Comparison of ENCODE assay signal across 12 cellular contexts in the genomic region with DNA sequence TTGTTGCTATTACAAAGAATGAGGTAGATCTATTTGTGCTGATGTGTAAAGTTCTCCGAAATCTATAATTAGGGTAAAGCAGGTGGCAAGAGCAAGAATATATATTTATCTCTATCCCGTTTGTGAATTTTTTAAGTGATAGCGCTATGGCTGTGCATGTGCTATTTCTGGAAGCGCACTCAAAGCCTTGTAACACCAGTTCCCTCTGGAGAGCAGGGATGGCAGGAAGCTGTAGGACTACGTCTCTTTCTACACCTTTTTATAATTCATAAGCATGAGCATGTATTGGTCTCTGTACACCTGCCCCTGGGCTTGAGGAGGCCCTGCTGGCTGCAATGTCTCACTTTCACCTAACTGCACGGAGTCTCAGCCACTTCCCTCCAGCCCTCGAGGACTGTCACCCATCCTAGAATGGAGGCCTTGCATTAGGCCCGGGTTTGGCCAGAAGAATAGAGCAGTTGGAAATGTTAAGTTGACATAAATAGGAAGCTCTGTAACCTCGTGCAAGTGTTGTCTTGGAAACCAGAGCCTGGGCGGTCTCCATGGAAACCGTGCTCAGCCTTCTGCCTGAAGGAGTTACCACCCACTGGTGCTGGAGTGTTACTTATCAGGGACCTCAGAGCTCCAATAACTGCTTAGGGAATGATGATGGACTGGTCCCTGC. TPM values are rescaled to one million over a fixed set of nuclear protein-coding genes. Genes with fewer than 3 reads are reported as not detected.
A peak's percentile ranks its signal among the peaks of the same experiment; 100 is the strongest.
DNase-seq lines count a peak whose midpoint lies in the region; ATAC-seq and TF ChIP-seq lines count a peak whose summit lies in the region.
"Had no signal": no experiment of that assay in that cellular context is flagged by ENCODE, and none has a peak within 500 bp of the region (broad histone marks: within the 10 kb centered on the region; RNA-seq: fewer than 3 reads in every experiment).

No MANE protein-coding gene starts in this region.

- H3K27me3 ChIP-seq in right atrium auricular region (no peaks in the 10 kb centered on the region), testis (no peaks in the 10 kb centered on the region)
- H3K27me3 ChIP-seq: neutrophil, Peyer's patch had no signal

- peaks cover 0 to 29% of the 10 kb centered on the region in 2 donors for H3K27me3 Mint-ChIP-seq in effector memory CD8-positive, alpha-beta T cell

- intact Hi-C loops in Right ventricle myocardium superior (cut with DNase I) (no loop called here), testis (cut with DNase I; ENCODE audit: low total_unique reads) (no loop called here)

- peak overlapping the region in 1 of 2 donors; percentile 9 for H3K27ac Mint-ChIP-seq in effector memory CD8-positive, alpha-beta T cell

- H3K36me3 Mint-ChIP-seq in effector memory CD8-positive, alpha-beta T cell (ENCODE audit: insufficient read depth) = peaks cover 8% of the 10 kb centered on the region

- peak; percentile 34 for ATAC-seq in Right ventricle myocardium superior (ENCODE audit: poor library complexity)
- ATAC-seq in HG02571 (IDR thresholded peaks at IDR 0.05; ENCODE audit: unreplicated experiment) = no peak
- no peak for ATAC-seq in effector memory CD8-positive, alpha-beta T cell (replicated peaks)

- H3K4me3 ChIP-seq in right atrium auricular region (no peak overlapping the region), fibroblast of the aortic adventitia (ENCODE audit: low read depth, low read length) (no peak overlapping the region), testis (no peak overlapping the region)
- H3K4me3 ChIP-seq: Peyer's patch had no signal

- H3K9me3 Mint-ChIP-seq in effector memory CD8-positive, alpha-beta T cell = no peaks in the 10 kb centered on the region

- DNase-seq in Right ventricle myocardium superior = peak; percentile 46
- no peak for DNase-seq in right atrium auricular region (ENCODE audit: low spot score)
- peak; percentile 30 for DNase-seq in OCI-M1 (lab: John Stamatoyannopoulos, UW)
- peak; percentile 46 for DNase-seq in fibroblast of the aortic adventitia (ENCODE audit: low read depth)
- DNase-seq in testis = peak; percentile 66
- DNase-seq in activated CD4-positive, alpha-beta T cell treated with anti-CD3 and anti-CD28 coated beads for 4 hours = no peak
- no peak for DNase-seq in effector memory CD8-positive, alpha-beta T cell
- DNase-seq: AML-193 had no signal

- H3K4me1 Mint-ChIP-seq in effector memory CD8-positive, alpha-beta T cell (ENCODE audit: low read depth in 2 of 2) = peaks cover 0 to 3% of the 10 kb centered on the region in 2 donors

- H3K4me3 Mint-ChIP-seq in effector memory CD8-positive, alpha-beta T cell = no peak overlapping the region

- H3K27ac ChIP-seq in right atrium auricular region (no peak overlapping the region), testis (no peak overlapping the region)
- H3K27ac ChIP-seq: neutrophil, Peyer's patch had no signal

- H3K36me3 ChIP-seq in right atrium auricular region (no peaks in the 10 kb centered on the region), testis (ENCODE audit: low read depth, missing control alignments) (no peaks in the 10 kb centered on the region)
- H3K36me3 ChIP-seq: neutrophil, Peyer's patch had no signal

- 69 to 70% methylated on average over 11 of the region's 11 CpGs for WGBS in testis, 2 donors

- no peaks in the 10 kb centered on the region for H3K9me3 ChIP-seq in right atrium auricular region
- no peaks in the 10 kb centered on the region for H3K9me3 ChIP-seq in testis
- H3K9me3 ChIP-seq: neutrophil, Peyer's patch had no signal

- H3K4me1 ChIP-seq in right atrium auricular region (no peaks in the 10 kb centered on the region), testis (peaks cover 5% of the 10 kb centered on the region)
- H3K4me1 ChIP-seq: Peyer's patch had no signal

- TF ChIP-seq CTCF in right atrium auricular region (IDR thresholded peaks at IDR 0.05) (no peak), fibroblast of the aortic adventitia (IDR thresholded peaks at IDR 0.05; ENCODE audit: insufficient read depth, low read length) (no peak), testis (IDR thresholded peaks at IDR 0.05) (no peak)

- TF ChIP-seq POLR2A in testis (IDR thresholded peaks at IDR 0.05) = no peak

RNA-seq across cellular contexts. Expression of a gene that starts 20.9 kb away (rescaled TPM):
- total RNA-seq in Right ventricle myocardium superior (25.3 TPM), right atrium auricular region (10 to 100 TPM; 35.8 to 38.3 TPM), fibroblast of the aortic adventitia (ENCODE audit: low replicate concordance) (26.5 and 38.1 TPM in 2 replicates), testis (10 to 100 TPM; 53.7 to 95.7 TPM)
- 57.8 TPM for polyA plus RNA-seq in testis (ENCODE audit: insufficient read depth, low read depth, low replicate concordance)

RNA-seq across cellular contexts. Expression of a gene that starts 39.4 kb away (rescaled TPM):
- total RNA-seq in Right ventricle myocardium superior (not detected), right atrium auricular region (not detected), fibroblast of the aortic adventitia (ENCODE audit: low replicate concordance) (under 0.01 TPM in 1 of 2 replicates, not detected in the other), testis (10 to 100 TPM; 10.9 to 14.7 TPM)
- 12.3 TPM for polyA plus RNA-seq in testis (ENCODE audit: insufficient read depth, low read depth, low replicate concordance)
- polyA plus RNA-seq: aorta had no signal

Comparison
In these comparisons a context has a peak if more than half of its experiments do, and no peak if none do; other contexts are left out.
1. DNase-seq: peak in Right ventricle myocardium superior (single experiment), OCI-M1 (single experiment), fibroblast of the aortic adventitia (single experiment) and testis (single experiment); none in right atrium auricular region (single experiment), activated CD4-positive, alpha-beta T cell treated with anti-CD3 and anti-CD28 coated beads for 4 hours (0 of 2) and effector memory CD8-positive, alpha-beta T cell (0 of 3).
2. RNA of a gene that starts 39.4 kb away (total RNA-seq): 10.9 to 14.7 TPM in testis; not detected in Right ventricle myocardium superior (single experiment), not detected in right atrium auricular region and under 0.01 TPM in fibroblast of the aortic adventitia; every median in the first group is over 10 times any median in the second.